8 cellular contexts compared by ENCODE assay signal in genomic region chr5:149999359-149999758, GRCh38. TPM values are rescaled to one million over a fixed set of nuclear protein-coding genes. Genes with fewer than 3 reads are reported as not detected.
DNase-seq lines count a peak whose midpoint lies in the region; ATAC-seq and TF ChIP-seq lines count a peak whose summit lies in the region.

No MANE protein-coding gene starts in this region.

- H3K4me3 Mint-ChIP-seq in WTC11: peak overlapping the region; percentile 94
- H3K4me3 Mint-ChIP-seq in stimulated activated naive B cell treated with anti-CD40 and anti-IgM and Interleukin-4, amounts not matched to agents 10 μg/mL and 1 μg/mL and 100 μg/mL, for 72 hours: peak overlapping the region; percentile 85 to 90

- no peak for TF ChIP-seq RAD21 in SK-N-SH (IDR thresholded peaks at IDR 0.05; ENCODE audit: low read length)

- H3K4me1 ChIP-seq in SK-N-SH (ENCODE audit: control insufficient read depth in 1 of 2, insufficient read depth in 2 of 2, low read depth in 1 of 2, low read length in 1 of 2) (peaks cover 16 to 33% of the 10 kb centered on the region in 2 experiments; a peak in 3 of 4 replicates), gastroesophageal sphincter (peaks cover 9 to 38% (median 19%) of the 10 kb centered on the region in 3 donors)

- H3K36me3 ChIP-seq in SK-N-SH (replicated peaks in 1 of 2; ENCODE audit: control insufficient read depth in 1 of 2, insufficient read depth in 2 of 2, low read length in 1 of 2) (peaks cover 9 to 25% of the 10 kb centered on the region in 2 experiments), gastroesophageal sphincter (peaks cover 0 to 17% of the 10 kb centered on the region in 2 donors)

- peak overlapping the region; percentile 95; the same call in 1 of the 2 replicates for H3K9ac ChIP-seq in SK-N-SH

- ATAC-seq in SK-N-SH treated with all-trans-retinoic acid at 6 μM for 48 hours (no peak), WTC11 (no peak), gastroesophageal sphincter (no peak), GM19328 (IDR thresholded peaks at IDR 0.05; ENCODE audit: unreplicated experiment) (no peak)
- ATAC-seq in stimulated activated naive B cell treated with anti-CD40 and anti-IgM and Interleukin-4, amounts not matched to agents 10 μg/mL and 1 μg/mL and 100 μg/mL, for 72 hours (replicated peaks): no peak

- H3K27ac Mint-ChIP-seq in WTC11: peak overlapping the region; percentile 99
- H3K27ac Mint-ChIP-seq in stimulated activated naive B cell treated with anti-CD40 and anti-IgM and Interleukin-4, amounts not matched to agents 10 μg/mL and 1 μg/mL and 100 μg/mL, for 72 hours: peak overlapping the region; percentile 96

- H2AFZ ChIP-seq in SK-N-SH (ENCODE audit: low read depth): no peak overlapping the region

- peaks cover 22% of the 10 kb centered on the region for H3K4me1 Mint-ChIP-seq in WTC11
- peaks cover 30 to 43% of the 10 kb centered on the region in 2 donors for H3K4me1 Mint-ChIP-seq in stimulated activated naive B cell treated with anti-CD40 and anti-IgM and Interleukin-4, amounts not matched to agents 10 μg/mL and 1 μg/mL and 100 μg/mL, for 72 hours

- no peaks in the 10 kb centered on the region for H3K9me3 Mint-ChIP-seq in WTC11
- H3K9me3 Mint-ChIP-seq in stimulated activated naive B cell treated with anti-CD40 and anti-IgM and Interleukin-4, amounts not matched to agents 10 μg/mL and 1 μg/mL and 100 μg/mL, for 72 hours: no peaks in the 10 kb centered on the region

- H3K9me2 ChIP-seq in SK-N-SH: no peaks in the 10 kb centered on the region

- TF ChIP-seq EP300 in SK-N-SH (IDR thresholded peaks at IDR 0.05; ENCODE audit: borderline replicate concordance in 1 of 2, low read depth in 1 of 2, low read length in 1 of 2): no peak
- TF ChIP-seq EP300 in gastroesophageal sphincter (IDR thresholded peaks at IDR 0.05): no peak

- H3K27me3 ChIP-seq in SK-N-SH (ENCODE audit: insufficient read depth): no peaks in the 10 kb centered on the region
- H3K27me3 ChIP-seq in gastroesophageal sphincter: no peaks in the 10 kb centered on the region

- POLR2A ChIA-PET in SK-N-SH (lab: Yijun Ruan, JAX): no interaction called here
- POLR2A ChIA-PET in WTC11 (lab: Charles Lee): no interaction called here

- TF ChIP-seq CTCF in SK-N-SH (IDR thresholded peaks at IDR 0.05) (no peak), WTC11 (IDR thresholded peaks at IDR 0.05) (no peak), gastroesophageal sphincter (IDR thresholded peaks at IDR 0.05) (no peak)

- CTCF ChIA-PET in SK-N-SH (lab: Yijun Ruan, JAX): interaction anchor here (1.0 to 4.5 kb wide), 8 partner anchors 8 to 363 kb away, joined by 3 to 29 read pairs (median 6); partner anchors contain the start of gene CSF1R
- CTCF ChIA-PET in WTC11 (lab: Charles Lee): interaction anchor here (1.3 to 2.2 kb wide), 3 partner anchors 8 to 161 kb away, joined by 4 to 15 read pairs (median 9); no protein-coding TSS in a partner anchor

- peaks cover 17% of the 10 kb centered on the region for H3F3A ChIP-seq in SK-N-SH (replicated peaks; ENCODE audit: insufficient read depth)

- no peaks in the 10 kb centered on the region for H3K27me3 Mint-ChIP-seq in WTC11 (ENCODE audit: low read depth)
- H3K27me3 Mint-ChIP-seq in stimulated activated naive B cell treated with anti-CD40 and anti-IgM and Interleukin-4, amounts not matched to agents 10 μg/mL and 1 μg/mL and 100 μg/mL, for 72 hours: no peaks in the 10 kb centered on the region

- H4K20me1 ChIP-seq in SK-N-SH (ENCODE audit: insufficient read depth): peaks cover 12% of the 10 kb centered on the region

- DNase-seq in SK-N-SH (no peak), WTC11 (ENCODE audit: low spot score) (no peak), NCI-H128 (lab: John Stamatoyannopoulos, UW; ENCODE audit: unreplicated experiment) (no peak), SKM-1 (lab: John Stamatoyannopoulos, UW; ENCODE audit: unreplicated experiment) (no peak)
- DNase-seq in stimulated activated naive B cell treated with anti-CD40 and anti-IgM and Interleukin-4, amounts not matched to agents 10 μg/mL and 1 μg/mL and 100 μg/mL, for 72 hours: no peak

- peak overlapping the region; percentile 83 to 96 for H3K4me3 ChIP-seq in SK-N-SH (ENCODE audit: low read depth in 2 of 2, low read length in 1 of 2)
- H3K4me3 ChIP-seq in gastroesophageal sphincter: peak overlapping the region in 1 of 2 donors; percentile 97

- H3K79me2 ChIP-seq in SK-N-SH (ENCODE audit: insufficient read depth): peaks cover 49% of the 10 kb centered on the region

- H3K9me3 ChIP-seq in SK-N-SH (no peaks in the 10 kb centered on the region), gastroesophageal sphincter (no peaks in the 10 kb centered on the region)

- 80% methylated on average over 3 of the region's 3 CpGs for WGBS in SK-N-SH (ENCODE audit: low lambda C conversion rate)
- WGBS in gastroesophageal sphincter (ENCODE audit: low coverage in 1 of 2), 2 donors: 78 to 82% methylated on average over 3 of the region's 3 CpGs

- H3K36me3 Mint-ChIP-seq in WTC11: peaks cover 7% of the 10 kb centered on the region
- H3K36me3 Mint-ChIP-seq in stimulated activated naive B cell treated with anti-CD40 and anti-IgM and Interleukin-4, amounts not matched to agents 10 μg/mL and 1 μg/mL and 100 μg/mL, for 72 hours: peaks cover 14 to 33% of the 10 kb centered on the region in 2 donors

- TF ChIP-seq POLR2A in gastroesophageal sphincter (IDR thresholded peaks at IDR 0.05): no peak

- H3K27ac ChIP-seq in SK-N-SH (ENCODE audit: low read depth in 2 of 2, low read length in 1 of 2): peak overlapping the region in 1 of 2 experiments; percentile 85; a peak in 1 of 4 replicates
- peak overlapping the region in 3 of 4 donors; percentile 89 to 94 (median 93) for H3K27ac ChIP-seq in gastroesophageal sphincter

- H3K4me2 ChIP-seq in SK-N-SH: peak overlapping the region; percentile 96

TF ChIP-seq in SK-N-SH, 30 proteins besides CTCF, POLR2A, EP300 and RAD21 (continues in another document):
- TF ChIP-seq ELF1 (IDR thresholded peaks at IDR 0.05): no peak
- no peak for TF ChIP-seq POLR2AphosphoS5 (IDR thresholded peaks at IDR 0.05; ENCODE audit: low read depth, low read length)
- no peak for TF ChIP-seq CHD2 (IDR thresholded peaks at IDR 0.05; ENCODE audit: low read length, partially characterized antibody)
- no peak for TF ChIP-seq NFIC (IDR thresholded peaks at IDR 0.05; ENCODE audit: borderline replicate concordance)

TF ChIP-seq in SK-N-SH treated with all-trans-retinoic acid at 6 μM for 48 hours, 23 proteins besides CTCF, POLR2A, EP300 and RAD21 (continues in another document):
- no peak for TF ChIP-seq CSDC2 (CRISPR knock-in tag; IDR thresholded peaks at IDR 0.05)

TF ChIP-seq in WTC11, 78 proteins besides CTCF, POLR2A, EP300 and RAD21 (continues in another document):
- TF ChIP-seq MLX (CRISPR knock-in tag; IDR thresholded peaks at IDR 0.05) (no peak), NR1H2 (CRISPR knock-in tag; IDR thresholded peaks at IDR 0.05) (no peak), SMAD3 (CRISPR knock-in tag; IDR thresholded peaks at IDR 0.05; ENCODE audit: borderline replicate concordance) (no peak), RORB (CRISPR knock-in tag; IDR thresholded peaks at IDR 0.05) (no peak), E2F4 (CRISPR knock-in tag; IDR thresholded peaks at IDR 0.05; ENCODE audit: borderline replicate concordance, low read depth) (no peak), SOX15 (CRISPR knock-in tag; IDR thresholded peaks at IDR 0.05) (no peak), ETV6 (CRISPR knock-in tag; IDR thresholded peaks at IDR 0.05) (no peak), CREB1 (CRISPR knock-in tag; IDR thresholded peaks at IDR 0.05) (no peak)

RNA-seq across cellular contexts. Expression of gene TIGD6, which starts 1.1 kb away (rescaled TPM):
- polyA plus RNA-seq in SK-N-SH (2012; rRNA removed): 4.7 and 4.8 TPM in 2 replicates
- polyA plus RNA-seq in SK-N-SH (2012; cell fraction: cytosol; rRNA removed): 4.2 and 4.7 TPM in 2 replicates
- polyA plus RNA-seq in SK-N-SH (2012; cell fraction: nucleus; rRNA removed): 4.2 and 6.3 TPM in 2 replicates
- 2.1 to 3.2 TPM (median 2.8 TPM) in 3 replicates for total RNA-seq in WTC11 (2021)
- 1 to 10 TPM; 2.4 to 5.1 (median 3.8) TPM for total RNA-seq in gastroesophageal sphincter

RNA-seq across cellular contexts. Expression of gene HMGXB3, which starts 1.2 kb away (rescaled TPM):
- 28.8 and 39.9 TPM in 2 replicates for polyA plus RNA-seq in SK-N-SH (2012; rRNA removed)
- 21.3 and 23.0 TPM in 2 replicates for polyA plus RNA-seq in SK-N-SH (2012; cell fraction: cytosol; rRNA removed)
- polyA plus RNA-seq in SK-N-SH (2012; cell fraction: nucleus; rRNA removed): 80.4 and 109 TPM in 2 replicates
- total RNA-seq in WTC11 (2021): 27.8 to 31.6 TPM (median 31.4 TPM) in 3 replicates
- total RNA-seq in gastroesophageal sphincter: 10 to 100 TPM; 21.8 to 30.2 (median 24.2) TPM

RNA-seq across cellular contexts. Expression of gene SLC26A2, which starts 38.8 kb away (rescaled TPM):
- polyA plus RNA-seq in SK-N-SH (2012; rRNA removed): 1.3 and 1.9 TPM in 2 replicates
- polyA plus RNA-seq in SK-N-SH (2012; cell fraction: cytosol; rRNA removed): 2.0 TPM in 2 replicates
- 0.89 and 1.7 TPM in 2 replicates for polyA plus RNA-seq in SK-N-SH (2012; cell fraction: nucleus; rRNA removed)
- 10.8 to 11.1 TPM (median 11.1 TPM) in 3 replicates for total RNA-seq in WTC11 (2021)
- total RNA-seq in gastroesophageal sphincter: 10 to 100 TPM in 1 of 4 donors, 1 to 10 TPM in 3; 7.9 to 14.5 (median 8.6) TPM

RNA-seq across cellular contexts. Expression of gene PDE6A, which starts 54.8 kb away (rescaled TPM):
- 0.05 and 0.06 TPM in 2 replicates for polyA plus RNA-seq in SK-N-SH (2012; rRNA removed)
- 0.06 and 0.07 TPM in 2 replicates for polyA plus RNA-seq in SK-N-SH (2012; cell fraction: cytosol; rRNA removed)
- 0.11 and 0.14 TPM in 2 replicates for polyA plus RNA-seq in SK-N-SH (2012; cell fraction: nucleus; rRNA removed)
- total RNA-seq in WTC11 (2021) (not detected in 3 replicates), gastroesophageal sphincter (under 1 TPM in 1 of 4 donors, not detected in 3; 0.05 TPM)
